In the genomic region with DNA sequence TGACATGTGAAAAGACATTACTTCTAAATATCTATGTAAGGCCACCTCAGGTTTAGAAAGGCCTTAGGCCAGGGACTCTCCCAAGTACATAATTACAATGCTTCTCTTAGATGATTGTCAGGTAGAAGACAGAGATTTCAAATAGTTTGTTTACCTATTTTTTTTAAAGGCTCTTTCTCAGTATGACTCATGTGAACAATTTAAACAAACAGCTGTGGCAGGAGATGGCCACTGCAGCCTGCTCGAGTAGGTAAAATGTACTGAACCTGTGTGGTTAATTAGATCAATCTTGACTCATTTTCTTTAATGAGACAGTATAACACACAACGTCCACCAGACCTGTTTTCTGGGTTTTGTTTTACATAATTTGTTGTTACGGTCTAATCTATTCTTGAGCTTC, we compare ENCODE assay signal across 9 cellular contexts. TPM values are rescaled to one million over a fixed set of nuclear protein-coding genes. Genes with fewer than 3 reads are reported as not detected.
A peak's percentile ranks its signal among the peaks of the same experiment; 100 is the strongest.
DNase-seq lines count a peak whose midpoint lies in the region; ATAC-seq and TF ChIP-seq lines count a peak whose summit lies in the region.
"Had no signal": no experiment of that assay in that cellular context is flagged by ENCODE, and none has a peak within 500 bp of the region (broad histone marks: within the 10 kb centered on the region; RNA-seq: fewer than 3 reads in every experiment).

No MANE protein-coding gene starts in this region.

- CTCF ChIA-PET in mammary epithelial cell (lab: Charles Lee; ENCODE audit: low non-redundant PET), result no interaction called here

- dilution Hi-C loops in mammary epithelial cell (cut with HindIII; ENCODE audit: low sequenced_read_pairs), result no loop called here

- H2AFZ ChIP-seq in mammary epithelial cell (ENCODE audit: low read depth, low read length), result no peak overlapping the region

- no peak overlapping the region for H3K4me3 ChIP-seq in mammary epithelial cell (replicated peaks in 1 of 3; ENCODE audit: insufficient read depth in 1 of 3, low read depth in 2 of 3, low read length in 3 of 3)

- no peak overlapping the region for H3K27ac ChIP-seq in mammary epithelial cell (ENCODE audit: insufficient read depth, low read depth, low read length)

- in situ Hi-C loops in mammary epithelial cell (cut with MboI; ENCODE audit: low sequenced_read_pairs in 2 of 2), result no loop called here

- no peaks in the 10 kb centered on the region for H3K9me3 ChIP-seq in mammary epithelial cell (replicated peaks; ENCODE audit: insufficient read depth, low read length)
- H3K9me3 ChIP-seq: Caco-2 had no signal

- WGBS in mammary epithelial cell (ENCODE audit: low coverage, missing lambda C conversion rate), result 15% methylated on average over 3 of the region's 3 CpGs

- no peaks in the 10 kb centered on the region for H3K4me1 ChIP-seq in mammary epithelial cell (ENCODE audit: insufficient read depth, low read length)

- TF ChIP-seq CTCF in mammary epithelial cell (conservative IDR thresholded peaks at IDR 0.05 in 1 of 2, IDR thresholded peaks at IDR 0.05 in 1 of 2; ENCODE audit: extremely low read depth in 1 of 2, insufficient read depth in 1 of 2, low read depth in 1 of 2, low read length in 2 of 2), result no peak

- peak; percentile 94 for ATAC-seq in HG02840 (IDR thresholded peaks at IDR 0.05; ENCODE audit: low FRiP score, unreplicated experiment)
- no peak for ATAC-seq in left lobe of liver

- no peak overlapping the region for H3K9ac ChIP-seq in mammary epithelial cell (ENCODE audit: insufficient read depth, low read length)

- BruUV-seq in mammary epithelial cell (replicated peaks; lab: Mats Ljungman, UMichigan), result no TSS peak

- H3K4me3 Mint-ChIP-seq in activated T-cell treated with anti-CD3 and anti-CD28 coated beads, Interleukin-2, amount 50 U/mL, for 24 hours, result peak overlapping the region; percentile 62

- H3K27ac Mint-ChIP-seq in activated T-cell treated with anti-CD3 and anti-CD28 coated beads, Interleukin-2, amount 50 U/mL, for 24 hours, result peak overlapping the region; percentile 94

- peaks cover 33% of the 10 kb centered on the region for H3K36me3 Mint-ChIP-seq in activated T-cell treated with anti-CD3 and anti-CD28 coated beads, Interleukin-2, amount 50 U/mL, for 24 hours (ENCODE audit: low read depth)

- no peaks in the 10 kb centered on the region for H3K27me3 ChIP-seq in mammary epithelial cell (ENCODE audit: insufficient read depth, low read length)

- H3K4me1 Mint-ChIP-seq in activated T-cell treated with anti-CD3 and anti-CD28 coated beads, Interleukin-2, amount 50 U/mL, for 24 hours (ENCODE audit: low read depth), result peaks cover 89% of the 10 kb centered on the region

- no peaks in the 10 kb centered on the region for H3K36me3 ChIP-seq in mammary epithelial cell (ENCODE audit: insufficient read depth, low read length)

- H3K9me3 Mint-ChIP-seq in activated T-cell treated with anti-CD3 and anti-CD28 coated beads, Interleukin-2, amount 50 U/mL, for 24 hours, result no peaks in the 10 kb centered on the region

- intact Hi-C loops in mammary epithelial cell (cut with micrococcal nuclease), result no loop called here

- DNase-seq in activated T-cell treated with anti-CD3 and anti-CD28 coated beads, Interleukin-2, amount 50 U/mL, for 24 hours, result no peak
- DNase-seq in activated T-cell treated with anti-CD3 and anti-CD28 coated beads, Interleukin-2, amount 50 U/mL, for 48 hours, result no peak
- DNase-seq in NCI-H1930 (lab: John Stamatoyannopoulos, UW), result peak; percentile 78 to 88
- peak; percentile 45 for DNase-seq in mammary epithelial cell
- DNase-seq in left lobe of liver (ENCODE audit: low spot score), result no peak
- DNase-seq in NCI-H1694 (lab: John Stamatoyannopoulos, UW), result no peak
- DNase-seq in SKM-1 treated with dmso at 0.1 percent for 144 hours (lab: John Stamatoyannopoulos, UW; ENCODE audit: unreplicated experiment), result no peak

- H3K4me2 ChIP-seq in mammary epithelial cell (ENCODE audit: insufficient read depth, low read depth, low read length), result no peak overlapping the region

- no peaks in the 10 kb centered on the region for H3K79me2 ChIP-seq in mammary epithelial cell (ENCODE audit: insufficient read depth, low read length)

- H4K20me1 ChIP-seq in mammary epithelial cell (ENCODE audit: insufficient read depth, low read length), result no peaks in the 10 kb centered on the region

- H3K27me3 Mint-ChIP-seq in activated T-cell treated with anti-CD3 and anti-CD28 coated beads, Interleukin-2, amount 50 U/mL, for 24 hours, result no peaks in the 10 kb centered on the region

RNA-seq across cellular contexts. Expression of a gene that starts 50.2 kb away (rescaled TPM):
- 1 to 10 TPM in 1 of 2 donors, under 1 TPM in 1; 0.67 to 4.0 TPM for total RNA-seq in mammary epithelial cell
- polyA plus RNA-seq in mammary epithelial cell, result 0.53 TPM
- polyA minus RNA-seq in mammary epithelial cell, result 11.4 TPM
- 0.73 TPM for total RNA-seq in left lobe of liver

Comparison
In these comparisons a context has a peak if more than half of its experiments do, and no peak if none do; other contexts are left out.
1. DNase-seq: peak in NCI-H1930 (2 of 2) and mammary epithelial cell (single experiment); none in activated T-cell treated with anti-CD3 and anti-CD28 coated beads, Interleukin-2, amount 50 U/mL, for 24 hours (single experiment), activated T-cell treated with anti-CD3 and anti-CD28 coated beads, Interleukin-2, amount 50 U/mL, for 48 hours (0 of 2), left lobe of liver (single experiment), NCI-H1694 (single experiment) and SKM-1 treated with dmso at 0.1 percent for 144 hours (single experiment).